Comparison of ENCODE assay signal across 9 cellular contexts in genomic region chr11:32753181-32753580, GRCh38. TPM values are rescaled to one million over a fixed set of nuclear protein-coding genes. Genes with fewer than 3 reads are reported as not detected.
"Had no signal": no experiment of that assay in that cellular context is flagged by ENCODE, and none has a peak within 500 bp of the region (broad histone marks: within the 10 kb centered on the region; RNA-seq: fewer than 3 reads in every experiment).

No MANE protein-coding gene starts in this region.

RNA-seq across cellular contexts. Expression of gene CCDC73, which starts 41.3 kb away (rescaled TPM):
- total RNA-seq: activated naive CD4-positive, alpha-beta T cell treated with anti-CD3 and anti-CD28 coated beads for 36 hours; activated T-cell treated with anti-CD3 and anti-CD28 coated beads, Interleukin-2, amount 50 U/mL, for 72 hours; aorta; ascending aorta; astrocyte; bronchial epithelial cell; cardiac muscle cell; cardiac septum; chondrocyte had no signal
- polyA plus RNA-seq: aorta had no signal
